1 cellular context compared by ENCODE assay signal in the genomic region with DNA sequence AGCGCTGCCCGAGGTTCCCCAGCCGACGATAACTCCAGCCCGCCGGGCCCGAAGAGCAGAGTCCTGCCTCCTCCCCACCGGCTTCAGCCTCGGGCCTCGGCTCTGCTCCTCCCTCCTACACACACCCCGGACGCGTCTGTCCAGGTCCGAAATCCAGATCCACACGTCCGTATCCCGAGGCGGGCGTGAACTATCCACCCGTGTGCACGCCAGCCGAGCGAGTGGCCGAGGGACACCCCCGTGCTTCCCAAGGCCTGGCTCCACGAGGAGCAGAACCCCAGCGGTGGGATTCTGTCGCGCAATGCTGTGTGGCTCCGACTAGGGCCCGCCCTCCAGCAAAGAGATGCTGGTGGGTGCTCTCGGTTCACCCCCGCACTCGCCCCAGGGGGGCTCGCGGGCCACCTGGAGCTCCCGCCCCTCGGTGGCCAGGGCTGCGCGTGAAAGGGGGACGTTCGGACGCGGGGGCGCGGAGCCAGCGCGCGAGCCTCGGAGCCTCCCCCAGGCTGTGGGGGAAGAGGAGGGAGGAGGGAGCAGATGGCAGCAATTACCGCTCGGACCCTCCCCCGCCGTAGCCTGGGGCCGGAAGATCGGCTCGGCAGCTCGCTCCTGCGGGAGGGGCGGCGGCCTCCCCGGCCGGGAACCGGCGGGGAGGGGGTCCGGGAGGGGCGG.
TF ChIP-seq lines count a peak whose summit lies in the region.

No MANE protein-coding gene starts in this region.

TF ChIP-seq in K562, 482 proteins besides CTCF, POLR2A, EP300 and RAD21 (continued from another document):
- TF ChIP-seq, protein P1, sequence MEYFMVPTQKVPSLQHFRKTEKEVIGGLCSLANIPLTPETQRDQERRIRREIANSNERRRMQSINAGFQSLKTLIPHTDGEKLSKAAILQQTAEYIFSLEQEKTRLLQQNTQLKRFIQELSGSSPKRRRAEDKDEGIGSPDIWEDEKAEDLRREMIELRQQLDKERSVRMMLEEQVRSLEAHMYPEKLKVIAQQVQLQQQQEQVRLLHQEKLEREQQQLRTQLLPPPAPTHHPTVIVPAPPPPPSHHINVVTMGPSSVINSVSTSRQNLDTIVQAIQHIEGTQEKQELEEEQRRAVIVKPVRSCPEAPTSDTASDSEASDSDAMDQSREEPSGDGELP (CRISPR knock-in tag; IDR thresholded peaks at IDR 0.05; ENCODE audit: borderline replicate concordance) = 0 out of 2 replicates have a peak, but pooled peaks have one; percentile 40
- TF ChIP-seq, protein P2, sequence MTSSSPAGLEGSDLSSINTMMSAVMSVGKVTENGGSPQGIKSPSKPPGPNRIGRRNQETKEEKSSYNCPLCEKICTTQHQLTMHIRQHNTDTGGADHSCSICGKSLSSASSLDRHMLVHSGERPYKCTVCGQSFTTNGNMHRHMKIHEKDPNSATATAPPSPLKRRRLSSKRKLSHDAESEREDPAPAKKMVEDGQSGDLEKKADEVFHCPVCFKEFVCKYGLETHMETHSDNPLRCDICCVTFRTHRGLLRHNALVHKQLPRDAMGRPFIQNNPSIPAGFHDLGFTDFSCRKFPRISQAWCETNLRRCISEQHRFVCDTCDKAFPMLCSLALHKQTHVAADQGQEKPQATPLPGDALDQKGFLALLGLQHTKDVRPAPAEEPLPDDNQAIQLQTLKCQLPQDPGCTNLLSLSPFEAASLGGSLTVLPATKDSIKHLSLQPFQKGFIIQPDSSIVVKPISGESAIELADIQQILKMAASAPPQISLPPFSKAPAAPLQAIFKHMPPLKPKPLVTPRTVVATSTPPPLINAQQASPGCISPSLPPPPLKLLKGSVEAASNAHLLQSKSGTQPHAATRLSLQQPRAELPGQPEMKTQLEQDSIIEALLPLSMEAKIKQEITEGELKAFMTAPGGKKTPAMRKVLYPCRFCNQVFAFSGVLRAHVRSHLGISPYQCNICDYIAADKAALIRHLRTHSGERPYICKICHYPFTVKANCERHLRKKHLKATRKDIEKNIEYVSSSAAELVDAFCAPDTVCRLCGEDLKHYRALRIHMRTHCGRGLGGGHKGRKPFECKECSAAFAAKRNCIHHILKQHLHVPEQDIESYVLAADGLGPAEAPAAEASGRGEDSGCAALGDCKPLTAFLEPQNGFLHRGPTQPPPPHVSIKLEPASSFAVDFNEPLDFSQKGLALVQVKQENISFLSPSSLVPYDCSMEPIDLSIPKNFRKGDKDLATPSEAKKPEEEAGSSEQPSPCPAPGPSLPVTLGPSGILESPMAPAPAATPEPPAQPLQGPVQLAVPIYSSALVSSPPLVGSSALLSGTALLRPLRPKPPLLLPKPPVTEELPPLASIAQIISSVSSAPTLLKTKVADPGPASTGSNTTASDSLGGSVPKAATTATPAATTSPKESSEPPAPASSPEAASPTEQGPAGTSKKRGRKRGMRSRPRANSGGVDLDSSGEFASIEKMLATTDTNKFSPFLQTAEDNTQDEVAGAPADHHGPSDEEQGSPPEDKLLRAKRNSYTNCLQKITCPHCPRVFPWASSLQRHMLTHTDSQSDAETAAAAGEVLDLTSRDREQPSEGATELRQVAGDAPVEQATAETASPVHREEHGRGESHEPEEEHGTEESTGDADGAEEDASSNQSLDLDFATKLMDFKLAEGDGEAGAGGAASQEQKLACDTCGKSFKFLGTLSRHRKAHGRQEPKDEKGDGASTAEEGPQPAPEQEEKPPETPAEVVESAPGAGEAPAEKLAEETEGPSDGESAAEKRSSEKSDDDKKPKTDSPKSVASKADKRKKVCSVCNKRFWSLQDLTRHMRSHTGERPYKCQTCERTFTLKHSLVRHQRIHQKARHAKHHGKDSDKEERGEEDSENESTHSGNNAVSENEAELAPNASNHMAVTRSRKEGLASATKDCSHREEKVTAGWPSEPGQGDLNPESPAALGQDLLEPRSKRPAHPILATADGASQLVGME (CRISPR knock-in tag; IDR thresholded peaks at IDR 0.05) = peak; percentile 55; the same call in 1 of the 2 replicates
- TF ChIP-seq FOS (IDR thresholded peaks at IDR 0.05; ENCODE audit: extremely low read depth, insufficient read length) = no peak
- TF ChIP-seq HDAC1 (IDR thresholded peaks at IDR 0.05) = 0 out of 4 replicates have a peak, but pooled peaks of 1 of the 2 experiments have one; percentile 8
TF ChIP-seq in K562: peak in this region for 18.
